8 cellular contexts compared by ENCODE assay signal in genomic region chr13:105073041-105073440, GRCh38.
"Had no signal": no experiment of that assay in that cellular context is flagged by ENCODE, and none has a peak within 500 bp of the region (broad histone marks: within the 10 kb centered on the region; RNA-seq: fewer than 3 reads in every experiment).

No MANE protein-coding gene starts in this region.

- H3K4me1 Mint-ChIP-seq: GM23338 had no signal

- DNase-seq: H9, HCEC 1CT, IMR-90 had no signal

- H3K9me3 Mint-ChIP-seq: GM23338 had no signal

- H3K4me3 ChIP-seq: GM23338 had no signal

- H3K4me3 Mint-ChIP-seq: GM23338, H9 had no signal

- FAIRE-seq: H1, H54, HTR-8/SVneo had no signal

- H3K27ac Mint-ChIP-seq: GM23338, H9 had no signal

- H3K4me2 ChIP-seq: GM23338 had no signal

- H3K27ac ChIP-seq: HL-60 had no signal

- H2AFZ ChIP-seq: GM23338 had no signal

- ATAC-seq: GM23338 had no signal
